Comparison of ENCODE assay signal across 9 cellular contexts in the genomic region with DNA sequence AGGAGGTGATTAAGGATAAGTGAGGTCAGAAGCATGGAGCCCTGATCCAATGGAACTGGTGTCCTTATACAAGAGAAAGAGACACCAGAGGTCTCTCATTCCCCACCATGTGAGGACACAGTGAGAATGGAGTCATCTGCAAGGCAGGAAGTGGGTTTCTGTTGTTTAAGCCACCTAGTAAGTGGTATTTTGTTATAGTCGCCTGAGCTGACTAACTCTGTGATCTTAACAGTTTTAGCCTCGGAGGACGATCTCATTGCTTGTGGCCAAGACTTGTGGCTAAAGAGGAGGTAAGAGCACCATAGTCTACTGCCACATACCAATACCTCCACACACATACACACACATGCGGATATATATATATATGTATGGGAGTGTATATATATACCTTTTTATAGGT.
DNase-seq lines count a peak whose midpoint lies in the region; ATAC-seq and TF ChIP-seq lines count a peak whose summit lies in the region.
"Had no signal": no experiment of that assay in that cellular context is flagged by ENCODE, and none has a peak within 500 bp of the region (broad histone marks: within the 10 kb centered on the region; RNA-seq: fewer than 3 reads in every experiment).

No MANE protein-coding gene starts in this region.

- 96% methylated on average over 3 of the region's 4 CpGs; no CpG with 5 or more reads in 1 of the 2 experiments for WGBS in endodermal cell (ENCODE audit: insufficient coverage in 1 of 2, insufficient read length in 1 of 2), 2 experiments

- H3K4me3 ChIP-seq in upper lobe of right lung (no peak overlapping the region), left lung (no peak overlapping the region), endodermal cell (ENCODE audit: low read length) (no peak overlapping the region)

- no peaks in the 10 kb centered on the region for H3K36me3 ChIP-seq in upper lobe of right lung
- peaks cover 0 to 31% of the 10 kb centered on the region in 2 donors for H3K36me3 ChIP-seq in left lung
- no peaks in the 10 kb centered on the region for H3K36me3 ChIP-seq in endodermal cell (ENCODE audit: control insufficient read depth, insufficient read depth, low read length)

- no peaks in the 10 kb centered on the region for H3K4me1 ChIP-seq in upper lobe of right lung
- H3K4me1 ChIP-seq in left lung: peaks cover 0 to 7% of the 10 kb centered on the region in 2 donors
- no peaks in the 10 kb centered on the region for H3K4me1 ChIP-seq in endodermal cell (ENCODE audit: control insufficient read depth, insufficient read depth, low read length)

- H3K27me3 Mint-ChIP-seq in T-helper 17 cell (no peaks in the 10 kb centered on the region), endodermal cell (ENCODE audit: insufficient read depth) (no peaks in the 10 kb centered on the region)

- peak; percentile 58 for ATAC-seq in HG02981 (IDR thresholded peaks at IDR 0.05; ENCODE audit: unreplicated experiment)
- ATAC-seq in T-helper 17 cell: peak; percentile 21
- peak; percentile 42 for ATAC-seq in upper lobe of right lung
- ATAC-seq in left lung: no peak

- H3K27me3 ChIP-seq in upper lobe of right lung (no peaks in the 10 kb centered on the region), left lung (no peaks in the 10 kb centered on the region), endodermal cell (ENCODE audit: control insufficient read depth, insufficient read depth, low read length, poor library complexity, severe bottlenecking) (no peaks in the 10 kb centered on the region)

- TF ChIP-seq CTCF in upper lobe of right lung (IDR thresholded peaks at IDR 0.05) (no peak), left lung (IDR thresholded peaks at IDR 0.05) (no peak), endodermal cell (conservative IDR thresholded peaks at IDR 0.05) (no peak)

- peak; percentile 43 for DNase-seq in stimulated activated CD4-positive, alpha-beta T cell treated with anti-CD3 and anti-CD28 coated beads, Interleukin-1b, Interleukin-23, amount 100 ng/mL, for 48 hours
- no peak for DNase-seq in stimulated activated CD4-positive, alpha-beta T cell treated with anti-CD3 and anti-CD28 coated beads, Interleukin-12 subunit alpha, Interleukin-12 subunit beta, amount 100 ng/mL, for 4 hours
- DNase-seq in T-helper 17 cell (no peak), upper lobe of right lung (no peak), AML-193 (lab: John Stamatoyannopoulos, UW) (no peak), left lung (no peak), endodermal cell (no peak)

- no peaks in the 10 kb centered on the region for H3K9me3 ChIP-seq in T-helper 17 cell (ENCODE audit: control insufficient read depth, low read length, poor library complexity, severe bottlenecking)
- no peaks in the 10 kb centered on the region for H3K9me3 ChIP-seq in upper lobe of right lung
- H3K9me3 ChIP-seq in left lung: no peaks in the 10 kb centered on the region
- no peaks in the 10 kb centered on the region for H3K9me3 ChIP-seq in endodermal cell (ENCODE audit: control insufficient read depth, low read length)

- H3K36me3 Mint-ChIP-seq in T-helper 17 cell (ENCODE audit: low read depth): peaks cover 9% of the 10 kb centered on the region
- H3K36me3 Mint-ChIP-seq in endodermal cell (ENCODE audit: low read depth): peaks cover 26% of the 10 kb centered on the region

- H3K4me1 Mint-ChIP-seq in T-helper 17 cell (peaks cover 11% of the 10 kb centered on the region), endodermal cell (no peaks in the 10 kb centered on the region)

- intact Hi-C loops in upper lobe of right lung (cut with DNase I): no loop called here
- intact Hi-C loops in left lung (cut with DNase I): loop anchor here in 1 of 2 donors (10.0 kb wide), 1 partner anchor 50 kb away; no protein-coding TSS in a partner anchor

- H3K4me3 Mint-ChIP-seq in T-helper 17 cell (no peak overlapping the region), endodermal cell (no peak overlapping the region)

- peaks cover 2% of the 10 kb centered on the region for H3K9me3 Mint-ChIP-seq in endodermal cell

- H3K27ac Mint-ChIP-seq in T-helper 17 cell: no peak overlapping the region
- no peak overlapping the region for H3K27ac Mint-ChIP-seq in endodermal cell

- no peak overlapping the region for H3K9ac ChIP-seq in endodermal cell (ENCODE audit: extremely low read depth, low read length, poor library complexity, severe bottlenecking)

- H3K27ac ChIP-seq in upper lobe of right lung (no peak overlapping the region), left lung (no peak overlapping the region), endodermal cell (ENCODE audit: low read depth, low read length) (no peak overlapping the region)
- H3K27ac ChIP-seq: C4-2B had no signal
